In the genomic region with DNA sequence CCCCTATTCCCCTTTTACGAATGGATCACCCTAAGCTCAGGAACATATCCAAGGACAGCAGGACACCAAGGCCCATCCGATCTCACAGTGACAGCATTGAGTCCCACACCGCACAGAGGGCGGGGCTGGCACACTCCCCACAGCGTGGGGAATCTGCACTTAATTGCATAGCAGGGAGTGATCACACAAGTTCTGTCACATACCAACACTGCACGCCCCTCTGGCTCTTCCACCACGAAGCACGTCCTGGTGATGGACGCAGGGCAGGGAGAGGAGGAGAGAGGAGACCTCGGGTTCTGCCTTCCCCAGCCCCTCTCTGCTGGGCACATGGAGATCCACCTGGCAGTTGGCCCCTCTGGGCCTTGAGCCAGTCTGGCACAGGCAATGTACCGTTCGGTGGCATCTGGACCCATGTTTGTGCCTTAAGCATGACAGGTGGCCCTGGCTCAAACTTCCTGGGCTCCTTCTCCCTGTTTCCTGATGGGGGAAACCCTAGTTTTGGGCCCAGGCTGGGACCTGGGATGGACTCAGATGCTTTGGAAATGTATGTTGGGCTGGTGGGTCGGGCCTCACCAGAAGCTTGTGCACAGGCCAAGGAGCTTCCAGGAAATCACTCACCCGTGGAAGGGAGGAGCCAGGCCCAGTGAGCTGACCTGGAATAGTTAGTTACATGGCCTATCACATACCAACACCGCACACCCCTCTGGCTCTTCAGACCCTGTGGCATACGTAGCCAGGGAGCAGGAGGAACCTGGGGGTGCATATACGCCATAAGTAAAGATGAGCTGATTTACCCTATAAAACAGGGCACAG, we compare ENCODE assay signal across 26 cellular contexts. TPM values are rescaled to one million over a fixed set of nuclear protein-coding genes. Genes with fewer than 3 reads are reported as not detected.
A peak's percentile ranks its signal among the peaks of the same experiment; 100 is the strongest.
DNase-seq lines count a peak whose midpoint lies in the region; ATAC-seq and TF ChIP-seq lines count a peak whose summit lies in the region.
"Had no signal": no experiment of that assay in that cellular context is flagged by ENCODE, and none has a peak within 500 bp of the region (broad histone marks: within the 10 kb centered on the region; RNA-seq: fewer than 3 reads in every experiment).

No MANE protein-coding gene starts in this region.

- CTCF ChIA-PET in IMR-90 (lab: Yijun Ruan, JAX): no interaction called here

- H4K91ac ChIP-seq in IMR-90 (ENCODE audit: insufficient read depth, low read depth, low read length): no peak overlapping the region

- no peak overlapping the region for H3K9ac ChIP-seq in IMR-90 (ENCODE audit: low read depth, low read length)

- 72% methylated on average over 5 of the region's 17 CpGs; no CpG with 5 or more reads in 1 of the 2 experiments for WGBS in IMR-90 (ENCODE audit: extremely low coverage in 2 of 2, insufficient read length in 1 of 2), 2 experiments
- 70 to 81% methylated on average over 13 to 16 of the region's 17 CpGs for WGBS in thyroid gland, 2 donors

- H3K4me3 ChIP-seq in IMR-90 (ENCODE audit: insufficient read depth, low read depth, low read length) (no peak overlapping the region), epithelial cell of proximal tubule (ENCODE audit: low read depth, low read length) (no peak overlapping the region), thyroid gland (replicated peaks in 1 of 3) (no peak overlapping the region)
- H3K4me3 ChIP-seq: GM12878, K562, PC-9, SJCRH30 had no signal

- no peak overlapping the region for H2BK120ac ChIP-seq in IMR-90 (ENCODE audit: low read depth, low read length)

- no peaks in the 10 kb centered on the region for H4K20me1 ChIP-seq in IMR-90 (ENCODE audit: insufficient read depth, low read length)

- H3K27ac ChIP-seq in IMR-90 (ENCODE audit: insufficient read depth, low read length) (no peak overlapping the region), thyroid gland (no peak overlapping the region)
- H3K27ac ChIP-seq: PC-9, SJCRH30 had no signal

- H2AK5ac ChIP-seq in IMR-90 (ENCODE audit: low read depth, low read length): no peak overlapping the region

- no peak overlapping the region for H3K14ac ChIP-seq in IMR-90 (replicated peaks; ENCODE audit: low read depth, low read length)

- H2BK15ac ChIP-seq in IMR-90 (ENCODE audit: low read depth, low read length): no peak overlapping the region

- H3K4me1 ChIP-seq in IMR-90 (ENCODE audit: control insufficient read depth, insufficient read depth, low read length) (no peaks in the 10 kb centered on the region), thyroid gland (peaks cover 0 to 8% of the 10 kb centered on the region in 2 donors)
- H3K4me1 ChIP-seq: SJCRH30 had no signal

- H3K27me3 ChIP-seq in IMR-90 (ENCODE audit: control insufficient read depth, insufficient read depth, low read length) (peaks cover 5% of the 10 kb centered on the region), thyroid gland (no peaks in the 10 kb centered on the region)
- H3K27me3 ChIP-seq: SJCRH30 had no signal

- H3K79me1 ChIP-seq in IMR-90 (ENCODE audit: low read depth in 1 of 2, low read length in 2 of 2): no peaks in the 10 kb centered on the region

- no peak overlapping the region for H3K56ac ChIP-seq in IMR-90 (ENCODE audit: extremely low read depth, insufficient read depth, low read length)

- DNase-seq in IMR-90 (no peak), epithelial cell of proximal tubule (ENCODE audit: low read depth) (peak; percentile 4), posterior vena cava (ENCODE audit: low spot score) (peak; percentile 45), thyroid gland (peak; percentile 51), hepatic stellate cell (ENCODE audit: low spot score) (no peak), head of caudate nucleus (no peak)
- no peak for DNase-seq in activated naive CD4-positive, alpha-beta T cell treated with anti-CD3 and anti-CD28 coated beads, Interleukin-2, amount 50 U/mL, for 16 hours
- DNase-seq: C1 segment of cervical spinal cord; CD4-positive, alpha-beta memory T cell; COR-L47; DMS79; EL; GDM1; Kasumi-1; NCI-H1092 treated with DMSO at 0.1 percent for 48 hours; NCI-H1436; NCI-H187; NCI-H2081 treated with DMSO at 0.1 percent for 48 hours; NCI-H526; PC-9; SJCRH30 had no signal

- H4K5ac ChIP-seq in IMR-90 (ENCODE audit: low read depth, low read length): no peak overlapping the region

- H3K9me3 ChIP-seq in IMR-90 (ENCODE audit: control insufficient read depth, insufficient read depth, low read length): peaks cover 12% of the 10 kb centered on the region
- H3K9me3 ChIP-seq in thyroid gland: no peaks in the 10 kb centered on the region
- H3K9me3 ChIP-seq: SJCRH30 had no signal

- dilution Hi-C loops in IMR-90 (cut with HindIII; ENCODE audit: low sequenced_read_pairs, unreplicated experiment): no loop called here

- in situ Hi-C loops in IMR-90 (cut with MboI; ENCODE audit: low sequenced_read_pairs): no loop called here

- no peak for TF ChIP-seq CTCF in IMR-90 (conservative IDR thresholded peaks at IDR 0.05; ENCODE audit: low read depth, low read length)
- no peak for TF ChIP-seq CTCF in epithelial cell of proximal tubule (conservative IDR thresholded peaks at IDR 0.05; ENCODE audit: low read depth, low read length)
- TF ChIP-seq CTCF in thyroid gland (IDR thresholded peaks at IDR 0.05): no peak

- no peak overlapping the region for H4K8ac ChIP-seq in IMR-90 (ENCODE audit: low read depth in 2 of 2, low read length in 2 of 2)

- H3K36me3 ChIP-seq in IMR-90 (ENCODE audit: control insufficient read depth, insufficient read depth, low read length) (no peaks in the 10 kb centered on the region), thyroid gland (no peaks in the 10 kb centered on the region)
- H3K36me3 ChIP-seq: SJCRH30 had no signal

- intact Hi-C loops in IMR-90 (cut with micrococcal nuclease) (no loop called here), posterior vena cava (cut with DNase I) (no loop called here), thyroid gland (cut with DNase I) (no loop called here), head of caudate nucleus (cut with DNase I) (no loop called here)

- H3K4me2 ChIP-seq in IMR-90 (ENCODE audit: low read depth, low read length): no peak overlapping the region
- H3K4me2 ChIP-seq: PC-9 had no signal

- TF ChIP-seq POLR2A in IMR-90 (IDR thresholded peaks at IDR 0.05; ENCODE audit: low read depth, low read length) (no peak), thyroid gland (IDR thresholded peaks at IDR 0.05) (no peak)

- no peak overlapping the region for H3K18ac ChIP-seq in IMR-90 (ENCODE audit: low read depth, low read length)

- H2BK5ac ChIP-seq in IMR-90 (ENCODE audit: low read depth, low read length, poor library complexity, severe bottlenecking): no peak overlapping the region

- no peak for TF ChIP-seq RAD21 in IMR-90 (IDR thresholded peaks at IDR 0.05; ENCODE audit: low read length)

- H3K4ac ChIP-seq in IMR-90 (ENCODE audit: low read depth, low read length): no peak overlapping the region

- POLR2A ChIA-PET in IMR-90 (lab: Charles Lee; ENCODE audit: unreplicated experiment): no interaction called here

- H3K23ac ChIP-seq in IMR-90 (ENCODE audit: low read depth, low read length): no peak overlapping the region

- BruUV-seq in IMR-90 (replicated peaks; lab: Mats Ljungman, UMichigan): no TSS peak

- H2AFZ ChIP-seq in IMR-90 (replicated peaks; ENCODE audit: low read length, poor library complexity): peak overlapping the region; percentile 48
- H2AFZ ChIP-seq: PC-9 had no signal

- no peaks in the 10 kb centered on the region for H3K9me1 ChIP-seq in IMR-90 (ENCODE audit: insufficient read depth, low read length)

- H2BK20ac ChIP-seq in IMR-90 (ENCODE audit: low read depth, low read length): no peak overlapping the region

- no peak for ATAC-seq in IMR-90 (ENCODE audit: low read depth)
- ATAC-seq: GM12878, HCT116, K562, Right ventricle myocardium inferior, SK-N-SH treated with all-trans-retinoic acid at 6 μM for 48 hours had no signal

- no peak overlapping the region for H2AK9ac ChIP-seq in IMR-90 (replicated peaks; ENCODE audit: low read depth, low read length, poor library complexity)

TF ChIP-seq in IMR-90, 13 proteins besides CTCF, POLR2A, EP300 and RAD21:
- no peak for TF ChIP-seq MAFK (IDR thresholded peaks at IDR 0.05; ENCODE audit: low read depth, low read length)
- no peak for TF ChIP-seq MAZ (IDR thresholded peaks at IDR 0.05; ENCODE audit: borderline replicate concordance, low read depth, low read length)
- TF ChIP-seq NFE2L2 (IDR thresholded peaks at IDR 0.05; ENCODE audit: low read depth, low read length): no peak
- TF ChIP-seq, protein P1, sequence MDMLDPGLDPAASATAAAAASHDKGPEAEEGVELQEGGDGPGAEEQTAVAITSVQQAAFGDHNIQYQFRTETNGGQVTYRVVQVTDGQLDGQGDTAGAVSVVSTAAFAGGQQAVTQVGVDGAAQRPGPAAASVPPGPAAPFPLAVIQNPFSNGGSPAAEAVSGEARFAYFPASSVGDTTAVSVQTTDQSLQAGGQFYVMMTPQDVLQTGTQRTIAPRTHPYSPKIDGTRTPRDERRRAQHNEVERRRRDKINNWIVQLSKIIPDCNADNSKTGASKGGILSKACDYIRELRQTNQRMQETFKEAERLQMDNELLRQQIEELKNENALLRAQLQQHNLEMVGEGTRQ (IDR thresholded peaks at IDR 0.05; ENCODE audit: low read depth, low read length): no peak
- no peak for TF ChIP-seq CHD1 (IDR thresholded peaks at IDR 0.05; ENCODE audit: low read depth, low read length)
- TF ChIP-seq FOS (IDR thresholded peaks at IDR 0.05; ENCODE audit: low read depth, low read length): no peak
- no peak for TF ChIP-seq SMC3 (IDR thresholded peaks at IDR 0.05; ENCODE audit: low read depth, low read length)
- no peak for TF ChIP-seq MXI1 (IDR thresholded peaks at IDR 0.05; ENCODE audit: borderline replicate concordance, low read depth, low read length)

RNA-seq across cellular contexts. Expression of a gene that starts 35.1 kb away (rescaled TPM):
- total RNA-seq in IMR-90 (2012; rRNA removed): 7.3 and 8.3 TPM in 2 replicates
- 12.5 and 14.4 TPM in 2 replicates for polyA plus RNA-seq in IMR-90 (2012; rRNA removed)
- polyA plus RNA-seq in IMR-90 (2012; cell fraction: cytosol; rRNA removed): 3.9 and 6.7 TPM in 2 replicates
- 20.8 and 24.3 TPM in 2 replicates for polyA plus RNA-seq in IMR-90 (2012; cell fraction: nucleus; rRNA removed; ENCODE audit: low replicate concordance)
- 11.3 and 12.1 TPM in 2 replicates for total RNA-seq in epithelial cell of proximal tubule
- total RNA-seq in posterior vena cava: 10 to 100 TPM; 48.4 to 56.8 TPM
- 100 to 1,000 TPM in 1 of 4 donors, 10 to 100 TPM in 3; 52.5 to 157 (median 75.9) TPM for total RNA-seq in thyroid gland

Comparison
In these comparisons a context has a peak if more than half of its experiments do, and no peak if none do; other contexts are left out.
1. DNase-seq: peak in epithelial cell of proximal tubule (single experiment), posterior vena cava (single experiment) and thyroid gland (2 of 2); none in IMR-90 (single experiment), hepatic stellate cell (single experiment), head of caudate nucleus (0 of 42) and activated naive CD4-positive, alpha-beta T cell treated with anti-CD3 and anti-CD28 coated beads, Interleukin-2, amount 50 U/mL, for 16 hours (single experiment).